11 cellular contexts compared by ENCODE assay signal in the genomic region with DNA sequence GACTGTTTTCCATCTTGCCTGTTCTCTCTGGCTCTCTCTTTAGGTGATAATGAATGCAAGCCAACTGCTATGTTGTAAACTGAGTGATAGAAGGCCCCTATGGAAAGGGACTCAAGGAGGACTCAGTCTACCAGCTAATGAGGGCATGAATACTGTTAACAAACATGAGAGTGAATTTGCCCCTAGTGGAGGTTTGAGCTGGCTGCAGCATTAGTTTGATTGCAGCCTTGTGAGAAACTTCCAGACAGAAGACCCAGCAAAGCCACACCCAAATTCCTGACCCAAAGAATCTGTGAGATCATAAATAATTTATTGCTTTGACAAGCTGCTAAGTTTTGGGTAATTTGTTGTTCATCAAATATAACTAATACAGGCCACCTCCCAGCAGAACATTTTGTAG. TPM values are rescaled to one million over a fixed set of nuclear protein-coding genes. Genes with fewer than 3 reads are reported as not detected.
DNase-seq lines count a peak whose midpoint lies in the region; ATAC-seq, FAIRE-seq and TF ChIP-seq lines count a peak whose summit lies in the region.
"Had no signal": no experiment of that assay in that cellular context is flagged by ENCODE, and none has a peak within 500 bp of the region (broad histone marks: within the 10 kb centered on the region; RNA-seq: fewer than 3 reads in every experiment).

No MANE protein-coding gene starts in this region.

- no peaks in the 10 kb centered on the region for H3K4me1 Mint-ChIP-seq in naive thymus-derived CD4-positive, alpha-beta T cell

- H3K4me2 ChIP-seq in keratinocyte (ENCODE audit: control insufficient read depth, extremely low read depth, insufficient read depth, low read depth, low read length) = no peak overlapping the region

- POLR2A ChIA-PET in naive thymus-derived CD4-positive, alpha-beta T cell (lab: Charles Lee) = no interaction called here

- intact Hi-C loops in naive thymus-derived CD4-positive, alpha-beta T cell (cut with micrococcal nuclease) = no loop called here

- no peak overlapping the region for H3K27ac Mint-ChIP-seq in naive thymus-derived CD4-positive, alpha-beta T cell

- no peak overlapping the region for H3K9ac ChIP-seq in keratinocyte (ENCODE audit: control insufficient read depth, extremely low read depth, insufficient read depth, low read length)

- H3K36me3 Mint-ChIP-seq in naive thymus-derived CD4-positive, alpha-beta T cell = no peaks in the 10 kb centered on the region

- peaks cover 0 to 14% (median 2%) of the 10 kb centered on the region in 5 donors for H3K27me3 Mint-ChIP-seq in naive thymus-derived CD4-positive, alpha-beta T cell

- no peaks in the 10 kb centered on the region for H4K20me1 ChIP-seq in keratinocyte (ENCODE audit: control insufficient read depth, extremely low read depth, insufficient read depth, low read length)

- FAIRE-seq in keratinocyte (lab: Jason Lieb, UNC) = no peak

- H3K4me3 Mint-ChIP-seq in naive thymus-derived CD4-positive, alpha-beta T cell = no peak overlapping the region

- no peaks in the 10 kb centered on the region for H3K9me3 ChIP-seq in keratinocyte (ENCODE audit: control insufficient read depth, low read depth, low read length)
- no peaks in the 10 kb centered on the region for H3K9me3 ChIP-seq in naive thymus-derived CD4-positive, alpha-beta T cell (ENCODE audit: control insufficient read depth in 2 of 3, low read length in 3 of 3)
- H3K9me3 ChIP-seq: body of pancreas had no signal

- H2AFZ ChIP-seq in keratinocyte (ENCODE audit: control insufficient read depth, low read length) = no peak overlapping the region

- H3K79me2 ChIP-seq in keratinocyte (ENCODE audit: control insufficient read depth, insufficient read depth, low read length) = no peaks in the 10 kb centered on the region

- H3K9me1 ChIP-seq in keratinocyte (ENCODE audit: control insufficient read depth, extremely low read depth, insufficient read depth, low read length) = no peaks in the 10 kb centered on the region

- H3K27ac ChIP-seq in keratinocyte (ENCODE audit: control insufficient read depth, insufficient read depth, low read length) = no peak overlapping the region
- H3K27ac ChIP-seq in naive thymus-derived CD4-positive, alpha-beta T cell (ENCODE audit: low read depth, low read length) = no peak overlapping the region
- H3K27ac ChIP-seq: body of pancreas had no signal

- H3K27me3 ChIP-seq in H7 (ENCODE audit: control insufficient read depth, insufficient read depth, low read length) (no peaks in the 10 kb centered on the region), keratinocyte (ENCODE audit: control insufficient read depth, extremely low read depth, insufficient read depth, low read length) (no peaks in the 10 kb centered on the region)
- H3K27me3 ChIP-seq in naive thymus-derived CD4-positive, alpha-beta T cell (ENCODE audit: control insufficient read depth in 2 of 2, insufficient read depth in 2 of 2, low read length in 2 of 2) = no peaks in the 10 kb centered on the region
- H3K27me3 ChIP-seq: body of pancreas had no signal

- no peak for ATAC-seq in naive thymus-derived CD4-positive, alpha-beta T cell
- ATAC-seq: body of pancreas had no signal

- TF ChIP-seq CTCF in AG10803 (conservative IDR thresholded peaks at IDR 0.05; ENCODE audit: low read length) (peak; percentile 51), WI38 (IDR thresholded peaks at IDR 0.05; ENCODE audit: low read depth, low read length) (peak; percentile 19; the same call in 1 of the 2 replicates), keratinocyte (optimal IDR thresholded peaks at IDR 0.05 in 1 of 3, IDR thresholded peaks at IDR 0.05 in 1 of 3, conservative IDR thresholded peaks at IDR 0.05 in 1 of 3; ENCODE audit: extremely low read depth in 1 of 3, insufficient read depth in 2 of 3, low read length in 3 of 3) (peak; percentile 16 to 56 (median 22))

- H3K36me3 ChIP-seq in H7 (replicated peaks; ENCODE audit: control insufficient read depth, insufficient read depth, low read length) (no peaks in the 10 kb centered on the region), keratinocyte (ENCODE audit: control insufficient read depth in 2 of 2, extremely low read depth in 1 of 2, insufficient read depth in 2 of 2, low read length in 2 of 2) (no peaks in the 10 kb centered on the region)
- no peaks in the 10 kb centered on the region for H3K36me3 ChIP-seq in naive thymus-derived CD4-positive, alpha-beta T cell (ENCODE audit: control insufficient read depth in 2 of 3, insufficient read depth in 3 of 3, low read length in 3 of 3)

- peak; percentile 23 for DNase-seq in AG10803 (ENCODE audit: low read depth)
- DNase-seq in H7 = peak; percentile 1
- DNase-seq in keratinocyte (ENCODE audit: low read depth, low spot score) = no peak
- DNase-seq in cerebellar cortex (ENCODE audit: low spot score) = no peak
- DNase-seq in activated CD4-positive, alpha-beta T cell treated with anti-CD3 and anti-CD28 coated beads, Interleukin-2, amount 50 U/mL, for 1 hour = no peak
- no peak for DNase-seq in naive thymus-derived CD4-positive, alpha-beta T cell
- DNase-seq in SHP77 treated with DMSO at 0.1 percent for 48 hours (lab: John Stamatoyannopoulos, UW) = no peak
- DNase-seq: body of pancreas, NCI-H1417 treated with DMSO at 0.1 percent for 48 hours, posterior cingulate gyrus had no signal

- CTCF ChIA-PET in naive thymus-derived CD4-positive, alpha-beta T cell (lab: Charles Lee) = no interaction called here

- H3K4me1 ChIP-seq in keratinocyte (ENCODE audit: control insufficient read depth, extremely low read depth, insufficient read depth, low read length) = no peaks in the 10 kb centered on the region
- H3K4me1 ChIP-seq in naive thymus-derived CD4-positive, alpha-beta T cell (ENCODE audit: control insufficient read depth in 2 of 2, insufficient read depth in 2 of 2, low read length in 2 of 2) = no peaks in the 10 kb centered on the region
- H3K4me1 ChIP-seq: body of pancreas had no signal

- no peaks in the 10 kb centered on the region for H3K9me3 Mint-ChIP-seq in naive thymus-derived CD4-positive, alpha-beta T cell

- dilution Hi-C loops in keratinocyte (cut with MboI; ENCODE audit: extremely low pct_ligation_motif_present, low sequenced_read_pairs) = no loop called here

- H3K4me3 ChIP-seq in AG10803 (ENCODE audit: low read length) = no peak overlapping the region
- H3K4me3 ChIP-seq in H7 (ENCODE audit: insufficient read depth, low read depth, low read length) = no peak overlapping the region
- no peak overlapping the region for H3K4me3 ChIP-seq in WI38 (ENCODE audit: low read depth, low read length)
- H3K4me3 ChIP-seq in keratinocyte (ENCODE audit: control insufficient read depth in 2 of 3, extremely low read depth in 1 of 3, insufficient read depth in 2 of 3, low read depth in 1 of 3, low read length in 3 of 3) = no peak overlapping the region
- H3K4me3 ChIP-seq in naive thymus-derived CD4-positive, alpha-beta T cell (ENCODE audit: low read length) = no peak overlapping the region
- H3K4me3 ChIP-seq: body of pancreas had no signal

RNA-seq across cellular contexts. Expression of a gene that starts 50.0 kb away (rescaled TPM):
- 5.8 and 13.3 TPM in 2 replicates for total RNA-seq in H7 (2014; rRNA removed; shearing (Covaris generic))
- polyA plus RNA-seq in keratinocyte = 0.15 to 0.37 TPM (median 0.32 TPM) in 3 replicates
- 0.71 TPM for polyA plus RNA-seq in keratinocyte (2011; ENCODE audit: low read depth)
- 0.14 and 0.29 TPM in 2 replicates for polyA plus RNA-seq in keratinocyte (2011; cell fraction: cytosol; rRNA removed)
- 0.20 and 0.31 TPM in 2 replicates for polyA plus RNA-seq in keratinocyte (2011; cell fraction: nucleus; rRNA removed)
- 0.21 and 0.39 TPM in 2 replicates for polyA plus RNA-seq in keratinocyte (2012; ENCODE audit: low replicate concordance)
- polyA minus RNA-seq in keratinocyte = 0.56 to 1.1 TPM in 2 of 3 replicates, not detected in the other
- polyA minus RNA-seq in keratinocyte (2011; cell fraction: cytosol; rRNA and poly(A)+ RNA removed) = not detected
- polyA minus RNA-seq in keratinocyte (2011; cell fraction: nucleus; rRNA and poly(A)+ RNA removed) = 0.53 and 2.1 TPM in 2 replicates
- 10 to 100 TPM in 1 of 5 experiments, 1 to 10 TPM in 3, under 1 TPM in 1; 0.56 to 17.6 (median 2.3) TPM for total RNA-seq in naive thymus-derived CD4-positive, alpha-beta T cell
- 1 to 10 TPM; 1.7 to 2.3 TPM for polyA plus RNA-seq in naive thymus-derived CD4-positive, alpha-beta T cell

Comparison
In these comparisons a context has a peak if more than half of its experiments do, and no peak if none do; other contexts are left out.
1. DNase-seq: peak in AG10803 (single experiment) and H7 (single experiment); none in keratinocyte (single experiment), cerebellar cortex (single experiment), activated CD4-positive, alpha-beta T cell treated with anti-CD3 and anti-CD28 coated beads, Interleukin-2, amount 50 U/mL, for 1 hour (single experiment), naive thymus-derived CD4-positive, alpha-beta T cell (0 of 9) and SHP77 treated with DMSO at 0.1 percent for 48 hours (single experiment).
2. Peak in every context shown above with its lines, with median percentiles within 50 percentile points of each other: CTCF ChIP-seq.